Comparison of ENCODE assay signal across 19 cellular contexts in genomic region chr10:73209705-73210104, GRCh38. TPM values are rescaled to one million over a fixed set of nuclear protein-coding genes. Genes with fewer than 3 reads are reported as not detected.
A peak's percentile ranks its signal among the peaks of the same experiment; 100 is the strongest.
DNase-seq lines count a peak whose midpoint lies in the region; ATAC-seq and TF ChIP-seq lines count a peak whose summit lies in the region.
"Had no signal": no experiment of that assay in that cellular context is flagged by ENCODE, and none has a peak within 500 bp of the region (broad histone marks: within the 10 kb centered on the region; RNA-seq: fewer than 3 reads in every experiment).

No MANE protein-coding gene starts in this region.

- no peak overlapping the region for H3K4ac ChIP-seq in mesenchymal stem cell (ENCODE audit: low read depth in 1 of 2, low read length in 2 of 2)

- H2BK15ac ChIP-seq in mesenchymal stem cell (ENCODE audit: low read depth, poor library complexity, severe bottlenecking): no peak overlapping the region

- H2BK5ac ChIP-seq in mesenchymal stem cell (ENCODE audit: low read depth, low read length, poor library complexity, severe bottlenecking): no peak overlapping the region

- no peak overlapping the region for H4K91ac ChIP-seq in mesenchymal stem cell (ENCODE audit: low read length)

- H2BK12ac ChIP-seq in mesenchymal stem cell (ENCODE audit: low read length in 2 of 2): no peak overlapping the region

- peak overlapping the region; percentile 44 for H3K9ac ChIP-seq in mesenchymal stem cell (ENCODE audit: low read length)

- no peak overlapping the region for H3K27ac ChIP-seq in RWPE1
- peak overlapping the region; percentile 47 for H3K27ac ChIP-seq in epithelial cell of prostate
- no peak overlapping the region for H3K27ac ChIP-seq in mesenchymal stem cell (ENCODE audit: low read length, poor library complexity, severe bottlenecking)

- no peak overlapping the region for H3K23ac ChIP-seq in mesenchymal stem cell (ENCODE audit: low read length in 2 of 2)

- H3K27me3 ChIP-seq in mesenchymal stem cell (ENCODE audit: control insufficient read depth in 1 of 2, insufficient read depth in 1 of 2, low read length in 2 of 2): no peaks in the 10 kb centered on the region

- DNase-seq in ELR (ENCODE audit: low read depth): peak; percentile 75
- DNase-seq in RWPE1 (ENCODE audit: low spot score): peak; percentile 62
- peak; percentile 20 for DNase-seq in epithelial cell of prostate (ENCODE audit: low read depth, low spot score)
- DNase-seq in mesenchymal stem cell: peak; percentile 38
- DNase-seq in stimulated activated CD4-positive, alpha-beta T cell treated with anti-CD3 and anti-CD28 coated beads, Interleukin-2, amount 100 ng/mL, for 48 hours: no peak
- DNase-seq: activated CD4-positive, alpha-beta T cell treated with anti-CD3 and anti-CD28 coated beads, Interleukin-2, amount 50 U/mL, for 1 hour; activated T-cell treated with anti-CD3 and anti-CD28 coated beads, Interleukin-2, amount 50 U/mL, for 48 hours; CD4-positive, alpha-beta memory T cell; GF-D8; hypothalamus; mesendoderm; NCI-H1417 treated with DMSO at 0.1 percent for 48 hours; NCI-H510A treated with DMSO at 0.1 percent for 48 hours; RPMI8226; substantia nigra had no signal

- peaks cover 1% of the 10 kb centered on the region for H3K4me1 ChIP-seq in mesenchymal stem cell (ENCODE audit: control insufficient read depth, insufficient read depth, low read depth, low read length)

- POLR2A ChIA-PET in RWPE1 (lab: Yijun Ruan, JAX; ENCODE audit: low non-redundant PET): interaction anchor here (0.6 kb wide), 1 partner anchor 26 kb away, joined by 3 read pairs; no protein-coding TSS in a partner anchor

- H3K18ac ChIP-seq in mesenchymal stem cell (ENCODE audit: low read depth in 1 of 2, low read length in 2 of 2): no peak overlapping the region

- CTCF ChIA-PET in RWPE1 (lab: Yijun Ruan, JAX): no interaction called here

- TF ChIP-seq CTCF in RWPE1 (conservative IDR thresholded peaks at IDR 0.05; ENCODE audit: low read depth): no peak

- H3K36me3 ChIP-seq in mesenchymal stem cell (ENCODE audit: control insufficient read depth in 1 of 2, insufficient read depth in 2 of 2, low read depth in 1 of 2, low read length in 2 of 2): peaks cover 13 to 15% of the 10 kb centered on the region in 2 experiments

- no peaks in the 10 kb centered on the region for H3K9me3 ChIP-seq in mesenchymal stem cell (ENCODE audit: control insufficient read depth, low read length)

- no peak overlapping the region for H3K4me3 ChIP-seq in mesenchymal stem cell (ENCODE audit: insufficient read depth in 1 of 2, low read depth in 1 of 2, low read length in 2 of 2)

- no peak overlapping the region for H3K4me2 ChIP-seq in mesenchymal stem cell (ENCODE audit: low read length, poor library complexity, severe bottlenecking)

- no peak overlapping the region for H2AK5ac ChIP-seq in mesenchymal stem cell (ENCODE audit: low read length, severe bottlenecking)

- no peak overlapping the region for H3K14ac ChIP-seq in mesenchymal stem cell (ENCODE audit: low read length in 2 of 2)

- 74% methylated on average over 1 of the region's 1 CpG for WGBS in mesenchymal stem cell

- no peak overlapping the region for H2AFZ ChIP-seq in mesenchymal stem cell (ENCODE audit: low read depth, low read length)

- H2BK120ac ChIP-seq in mesenchymal stem cell (ENCODE audit: low read depth, low read length): no peak overlapping the region

- peaks cover 4% of the 10 kb centered on the region for H3K79me1 ChIP-seq in mesenchymal stem cell (replicated peaks; ENCODE audit: low read length, poor library complexity, severe bottlenecking)

- ATAC-seq in GM19023 (IDR thresholded peaks at IDR 0.05; ENCODE audit: unreplicated experiment): no peak
- ATAC-seq in GM21717 (IDR thresholded peaks at IDR 0.05; ENCODE audit: unreplicated experiment): no peak
- ATAC-seq in GM19328 (IDR thresholded peaks at IDR 0.05; ENCODE audit: unreplicated experiment): no peak
- ATAC-seq: HepG2 had no signal

- no peak overlapping the region for H4K8ac ChIP-seq in mesenchymal stem cell (ENCODE audit: low read length)

RNA-seq across cellular contexts. Expression of gene DNAJC9, which starts 37.4 kb away (rescaled TPM):
- 13.3 TPM for polyA plus RNA-seq in mesenchymal stem cell (2013, experiment 1 of 2)
- 13.1 TPM for polyA plus RNA-seq in mesenchymal stem cell (2013, experiment 2 of 2)

RNA-seq across cellular contexts. Expression of gene FAM149B1, which starts 41.8 kb away (rescaled TPM):
- 24.4 TPM for polyA plus RNA-seq in mesenchymal stem cell (2013, experiment 1 of 2)
- 24.2 TPM for polyA plus RNA-seq in mesenchymal stem cell (2013, experiment 2 of 2)

RNA-seq across cellular contexts. Expression of gene ECD, which starts 41.9 kb away (rescaled TPM):
- polyA plus RNA-seq in mesenchymal stem cell (2013, experiment 1 of 2): 24.0 TPM
- 25.3 TPM for polyA plus RNA-seq in mesenchymal stem cell (2013, experiment 2 of 2)

RNA-seq across cellular contexts. Expression of gene MRPS16, which starts 42.7 kb away (rescaled TPM):
- polyA plus RNA-seq in mesenchymal stem cell (2013, experiment 1 of 2): 64.8 TPM
- polyA plus RNA-seq in mesenchymal stem cell (2013, experiment 2 of 2): 68.9 TPM

Comparison
In these comparisons a context has a peak if more than half of its experiments do, and no peak if none do; other contexts are left out.
1. DNase-seq: peak in ELR (single experiment), RWPE1 (single experiment), epithelial cell of prostate (single experiment) and mesenchymal stem cell (single experiment); none in stimulated activated CD4-positive, alpha-beta T cell treated with anti-CD3 and anti-CD28 coated beads, Interleukin-2, amount 100 ng/mL, for 48 hours (0 of 2).